ENCODE assay signal across 1 cellular context in the genomic region with DNA sequence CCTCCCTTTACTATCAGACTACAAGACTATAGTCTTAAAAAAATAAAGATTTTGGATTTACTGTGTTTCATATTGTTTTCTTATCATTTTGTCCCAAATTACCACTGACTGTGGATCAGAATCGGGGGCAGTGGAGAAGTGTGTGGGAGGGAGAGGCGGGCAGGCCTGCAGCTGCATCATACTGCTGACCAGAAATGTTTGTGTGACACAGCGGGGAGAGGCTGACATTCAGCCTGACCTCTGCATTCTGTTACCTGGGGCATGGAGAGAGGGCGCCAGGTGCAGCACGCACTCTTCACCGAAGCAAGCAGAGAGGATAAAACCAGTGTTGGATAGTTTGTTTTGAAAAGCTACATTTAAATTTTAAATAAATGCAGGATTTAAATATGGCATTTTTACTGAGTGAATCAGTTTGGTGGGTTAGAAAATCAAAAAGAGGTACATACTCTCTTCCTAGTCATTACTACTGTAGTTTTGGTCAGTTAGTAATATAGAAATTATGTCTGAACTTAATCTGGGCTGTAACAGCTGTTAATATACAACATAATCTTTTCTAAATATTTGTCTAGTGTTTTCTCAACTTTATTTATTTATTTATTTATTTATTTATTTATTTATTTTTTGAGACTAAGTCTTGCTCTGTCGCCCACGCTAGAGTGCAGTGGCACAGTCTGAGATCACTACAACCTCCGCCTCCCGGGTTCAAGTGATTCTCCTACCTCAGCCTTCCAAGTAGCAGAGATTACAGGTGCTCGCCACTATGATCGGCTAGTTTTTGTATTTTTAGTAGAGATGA.
A peak's percentile ranks its signal among the peaks of the same experiment; 100 is the strongest.
TF ChIP-seq lines count a peak whose summit lies in the region.

No MANE protein-coding gene starts in this region.

TF ChIP-seq in K562, 482 proteins besides CTCF, POLR2A, EP300 and RAD21:
- TF ChIP-seq, protein P1, sequence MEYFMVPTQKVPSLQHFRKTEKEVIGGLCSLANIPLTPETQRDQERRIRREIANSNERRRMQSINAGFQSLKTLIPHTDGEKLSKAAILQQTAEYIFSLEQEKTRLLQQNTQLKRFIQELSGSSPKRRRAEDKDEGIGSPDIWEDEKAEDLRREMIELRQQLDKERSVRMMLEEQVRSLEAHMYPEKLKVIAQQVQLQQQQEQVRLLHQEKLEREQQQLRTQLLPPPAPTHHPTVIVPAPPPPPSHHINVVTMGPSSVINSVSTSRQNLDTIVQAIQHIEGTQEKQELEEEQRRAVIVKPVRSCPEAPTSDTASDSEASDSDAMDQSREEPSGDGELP (CRISPR knock-in tag; IDR thresholded peaks at IDR 0.05; ENCODE audit: borderline replicate concordance) = peak; percentile 37; the same call in 1 of the 2 replicates
- TF ChIP-seq, protein P2, sequence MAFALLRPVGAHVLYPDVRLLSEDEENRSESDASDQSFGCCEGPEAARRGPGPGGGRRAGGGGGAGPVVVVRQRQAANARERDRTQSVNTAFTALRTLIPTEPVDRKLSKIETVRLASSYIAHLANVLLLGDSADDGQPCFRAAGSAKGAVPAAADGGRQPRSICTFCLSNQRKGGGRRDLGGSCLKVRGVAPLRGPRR (CRISPR knock-in tag; IDR thresholded peaks at IDR 0.05) = no peak
- TF ChIP-seq, protein P3, sequence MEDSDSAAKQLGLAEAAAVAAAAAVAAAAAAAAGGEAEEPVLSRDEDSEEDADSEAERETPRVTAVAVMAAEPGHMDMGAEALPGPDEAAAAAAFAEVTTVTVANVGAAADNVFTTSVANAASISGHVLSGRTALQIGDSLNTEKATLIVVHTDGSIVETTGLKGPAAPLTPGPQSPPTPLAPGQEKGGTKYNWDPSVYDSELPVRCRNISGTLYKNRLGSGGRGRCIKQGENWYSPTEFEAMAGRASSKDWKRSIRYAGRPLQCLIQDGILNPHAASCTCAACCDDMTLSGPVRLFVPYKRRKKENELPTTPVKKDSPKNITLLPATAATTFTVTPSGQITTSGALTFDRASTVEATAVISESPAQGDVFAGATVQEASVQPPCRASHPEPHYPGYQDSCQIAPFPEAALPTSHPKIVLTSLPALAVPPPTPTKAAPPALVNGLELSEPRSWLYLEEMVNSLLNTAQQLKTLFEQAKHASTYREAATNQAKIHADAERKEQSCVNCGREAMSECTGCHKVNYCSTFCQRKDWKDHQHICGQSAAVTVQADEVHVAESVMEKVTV (CRISPR knock-in tag; IDR thresholded peaks at IDR 0.05) = no peak
- TF ChIP-seq EGR1 (conservative IDR thresholded peaks at IDR 0.05) = peak; percentile 84
- TF ChIP-seq ARID1B (IDR thresholded peaks at IDR 0.05) = peak; percentile 48; the same call in 1 of the 2 replicates
- peak; percentile 90; the same call in 1 of the 2 replicates for TF ChIP-seq ZC3H11A (IDR thresholded peaks at IDR 0.05; ENCODE audit: low read depth, low read length)
- no peak for TF ChIP-seq PHF21A (IDR thresholded peaks at IDR 0.05; ENCODE audit: borderline replicate concordance, low read depth)
- no peak for TF ChIP-seq FOXA3 (CRISPR knock-in tag; conservative IDR thresholded peaks at IDR 0.05 in 1 of 2, IDR thresholded peaks at IDR 0.05 in 1 of 2)
- TF ChIP-seq CREM (IDR thresholded peaks at IDR 0.05; ENCODE audit: low read depth) = peak; percentile 33
- TF ChIP-seq, protein P4, sequence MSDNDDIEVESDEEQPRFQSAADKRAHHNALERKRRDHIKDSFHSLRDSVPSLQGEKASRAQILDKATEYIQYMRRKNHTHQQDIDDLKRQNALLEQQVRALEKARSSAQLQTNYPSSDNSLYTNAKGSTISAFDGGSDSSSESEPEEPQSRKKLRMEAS (CRISPR knock-in tag; IDR thresholded peaks at IDR 0.05) = no peak
- TF ChIP-seq CBFA2T2 (conservative IDR thresholded peaks at IDR 0.05) = peak; percentile 43; the same call in 1 of the 2 replicates
- TF ChIP-seq, protein P5, sequence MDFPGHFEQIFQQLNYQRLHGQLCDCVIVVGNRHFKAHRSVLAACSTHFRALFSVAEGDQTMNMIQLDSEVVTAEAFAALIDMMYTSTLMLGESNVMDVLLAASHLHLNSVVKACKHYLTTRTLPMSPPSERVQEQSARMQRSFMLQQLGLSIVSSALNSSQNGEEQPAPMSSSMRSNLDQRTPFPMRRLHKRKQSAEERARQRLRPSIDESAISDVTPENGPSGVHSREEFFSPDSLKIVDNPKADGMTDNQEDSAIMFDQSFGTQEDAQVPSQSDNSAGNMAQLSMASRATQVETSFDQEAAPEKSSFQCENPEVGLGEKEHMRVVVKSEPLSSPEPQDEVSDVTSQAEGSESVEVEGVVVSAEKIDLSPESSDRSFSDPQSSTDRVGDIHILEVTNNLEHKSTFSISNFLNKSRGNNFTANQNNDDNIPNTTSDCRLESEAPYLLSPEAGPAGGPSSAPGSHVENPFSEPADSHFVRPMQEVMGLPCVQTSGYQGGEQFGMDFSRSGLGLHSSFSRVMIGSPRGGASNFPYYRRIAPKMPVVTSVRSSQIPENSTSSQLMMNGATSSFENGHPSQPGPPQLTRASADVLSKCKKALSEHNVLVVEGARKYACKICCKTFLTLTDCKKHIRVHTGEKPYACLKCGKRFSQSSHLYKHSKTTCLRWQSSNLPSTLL (IDR thresholded peaks at IDR 0.05) = no peak
- peak; percentile 58 for TF ChIP-seq CBFA2T3 (IDR thresholded peaks at IDR 0.05)
- no peak for TF ChIP-seq MED1 (CRISPR knock-in tag; IDR thresholded peaks at IDR 0.05; ENCODE audit: borderline replicate concordance)
- 0 out of 2 replicates have a peak, but pooled peaks have one; percentile 26 for TF ChIP-seq SMARCE1 (IDR thresholded peaks at IDR 0.05)
- TF ChIP-seq TCF3 (CRISPR knock-in tag; IDR thresholded peaks at IDR 0.05) = peak; percentile 24; the same call in 1 of the 2 replicates
